ENCODE assay signal across 30 cellular contexts in the genomic region with DNA sequence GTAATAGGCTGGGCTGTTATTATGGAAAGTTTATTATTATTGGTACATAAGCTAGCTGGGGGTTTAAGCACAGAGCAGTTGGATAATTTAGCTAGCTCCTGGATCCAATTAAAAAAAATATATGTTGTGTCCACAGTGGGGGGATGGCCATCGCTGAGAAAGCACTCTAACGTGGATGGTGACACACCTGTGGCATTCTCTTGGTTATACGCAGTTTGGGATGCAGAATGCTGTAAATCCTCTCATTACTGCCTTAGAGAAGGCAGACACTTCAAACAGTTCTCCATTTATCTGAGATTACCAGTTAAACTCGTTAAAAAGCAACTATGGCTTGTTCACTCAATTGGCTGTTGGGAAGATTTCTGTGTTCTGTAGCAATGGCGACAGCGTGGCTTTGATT. TPM values are rescaled to one million over a fixed set of nuclear protein-coding genes. Genes with fewer than 3 reads are reported as not detected.
"Had no signal": no experiment of that assay in that cellular context is flagged by ENCODE, and none has a peak within 500 bp of the region (broad histone marks: within the 10 kb centered on the region; RNA-seq: fewer than 3 reads in every experiment).

No MANE protein-coding gene starts in this region.

- H3K4me3 Mint-ChIP-seq: activated CD4-positive, alpha-beta memory T cell treated with anti-CD3 and anti-CD28 coated beads for 36 hours; activated CD4-positive, alpha-beta T cell treated with anti-CD3 and anti-CD28 coated beads for 36 hours; activated CD4-positive, alpha-beta T cell treated with anti-CD3 and anti-CD28 coated beads, Interleukin-2, amount 10 ng/mL, durations not matched to agents 24 days and 14 days; activated CD8-positive, alpha-beta memory T cell treated with anti-CD3 and anti-CD28 coated beads, Interleukin-2, amount 10 ng/mL, durations not matched to agents 7 days and 5 days; activated CD8-positive, alpha-beta T cell treated with anti-CD3 and anti-CD28 coated beads, Interleukin-2, amount 10 ng/mL, durations not matched to agents 7 days and 5 days; activated naive CD4-positive, alpha-beta T cell treated with anti-CD3 and anti-CD28 coated beads, Interleukin-2, amount 10 ng/mL, durations not matched to agents 7 days and 5 days; activated naive CD8-positive, alpha-beta T cell treated with anti-CD3 and anti-CD28 coated beads, Interleukin-2, amount 10 ng/mL, durations not matched to agents 7 days and 5 days; activated T-cell treated with anti-CD3 and anti-CD28 coated beads, Interleukin-2, amount 50 U/mL, for 72 hours; endodermal cell had no signal

- H3K9me3 Mint-ChIP-seq: activated CD4-positive, alpha-beta memory T cell treated with anti-CD3 and anti-CD28 coated beads for 36 hours; activated CD4-positive, alpha-beta T cell treated with anti-CD3 and anti-CD28 coated beads, Interleukin-2, amount 10 ng/mL, durations not matched to agents 24 days and 14 days; activated naive CD4-positive, alpha-beta T cell treated with anti-CD3 and anti-CD28 coated beads, Interleukin-2, amount 10 ng/mL, durations not matched to agents 7 days and 5 days; activated naive CD4-positive, alpha-beta T cell treated with anti-CD3 and anti-CD28 coated beads, Interleukin-2, amount 50 U/mL, for 72 hours; activated naive CD8-positive, alpha-beta T cell treated with anti-CD3 and anti-CD28 coated beads, Interleukin-2, amount 10 ng/mL, durations not matched to agents 7 days and 5 days; activated T-cell treated with anti-CD3 and anti-CD28 coated beads, Interleukin-2, amount 50 U/mL, for 72 hours; brain; endodermal cell had no signal

- H3K4me1 Mint-ChIP-seq: activated CD4-positive, alpha-beta T cell treated with anti-CD3 and anti-CD28 coated beads for 36 hours; activated CD4-positive, alpha-beta T cell treated with anti-CD3 and anti-CD28 coated beads, Interleukin-2, amount 10 ng/mL, durations not matched to agents 24 days and 14 days; activated CD8-positive, alpha-beta memory T cell treated with anti-CD3 and anti-CD28 coated beads, Interleukin-2, amount 10 ng/mL, durations not matched to agents 7 days and 5 days; activated naive CD4-positive, alpha-beta T cell treated with anti-CD3 and anti-CD28 coated beads, Interleukin-2, amount 10 ng/mL, durations not matched to agents 7 days and 5 days; activated naive CD8-positive, alpha-beta T cell treated with anti-CD3 and anti-CD28 coated beads, Interleukin-2, amount 10 ng/mL, durations not matched to agents 7 days and 5 days had no signal

- H3K27ac ChIP-seq: ascending aorta, breast epithelium, cardiac muscle cell, colonic mucosa, heart left ventricle had no signal

- H3K27ac Mint-ChIP-seq: activated CD4-positive, alpha-beta memory T cell treated with anti-CD3 and anti-CD28 coated beads for 36 hours; activated CD4-positive, alpha-beta T cell treated with anti-CD3 and anti-CD28 coated beads for 36 hours; activated CD4-positive, alpha-beta T cell treated with anti-CD3 and anti-CD28 coated beads, Interleukin-2, amount 10 ng/mL, durations not matched to agents 24 days and 14 days; activated CD8-positive, alpha-beta memory T cell treated with anti-CD3 and anti-CD28 coated beads, Interleukin-2, amount 10 ng/mL, durations not matched to agents 7 days and 5 days; activated CD8-positive, alpha-beta T cell treated with anti-CD3 and anti-CD28 coated beads, Interleukin-2, amount 10 ng/mL, durations not matched to agents 7 days and 5 days; activated naive CD4-positive, alpha-beta T cell treated with anti-CD3 and anti-CD28 coated beads, Interleukin-2, amount 10 ng/mL, durations not matched to agents 7 days and 5 days; activated naive CD4-positive, alpha-beta T cell treated with anti-CD3 and anti-CD28 coated beads, Interleukin-2, amount 50 U/mL, for 72 hours; activated naive CD8-positive, alpha-beta T cell treated with anti-CD3 and anti-CD28 coated beads, Interleukin-2, amount 10 ng/mL, durations not matched to agents 7 days and 5 days; endodermal cell had no signal

- DNase-seq: activated CD4-positive, alpha-beta memory T cell treated with anti-CD3 and anti-CD28 coated beads for 36 hours; activated CD4-positive, alpha-beta T cell treated with anti-CD3 and anti-CD28 coated beads for 36 hours; activated CD4-positive, alpha-beta T cell treated with anti-CD3 and anti-CD28 coated beads, Interleukin-2, amount 10 ng/mL, durations not matched to agents 24 days and 14 days; activated CD4-positive, CD25-positive, alpha-beta regulatory T cell; activated CD4-positive, CD25-positive, alpha-beta regulatory T cell treated with anti-CD3 and anti-CD28 coated beads, Interleukin-2, amount 50 U/mL, for 72 hours; activated CD8-positive, alpha-beta memory T cell treated with anti-CD3 and anti-CD28 coated beads, Interleukin-2, amount 10 ng/mL, durations not matched to agents 7 days and 5 days; activated CD8-positive, alpha-beta memory T cell treated with anti-CD3 and anti-CD28 coated beads, Interleukin-2, amount 50 U/mL, for 4 hours; activated CD8-positive, alpha-beta T cell treated with anti-CD3 and anti-CD28 coated beads, Interleukin-2, amount 10 ng/mL, durations not matched to agents 7 days and 5 days; activated naive CD4-positive, alpha-beta T cell treated with anti-CD3 and anti-CD28 coated beads, Interleukin-2, amount 10 ng/mL, durations not matched to agents 7 days and 5 days; activated naive CD8-positive, alpha-beta T cell treated with anti-CD3 and anti-CD28 coated beads, Interleukin-2, amount 10 ng/mL, durations not matched to agents 7 days and 5 days; activated T-cell treated with anti-CD3 and anti-CD28 coated beads, Interleukin-2, amount 50 U/mL, for 1 hour; activated T-cell treated with anti-CD3 and anti-CD28 coated beads, Interleukin-2, amount 50 U/mL, for 72 hours; central memory CD4-positive, alpha-beta T cell; cerebellar nuclear complex; colonic mucosa; effector memory CD4-positive, alpha-beta T cell; endodermal cell; foreskin fibroblast; heart left ventricle; T-helper 2 cell had no signal

- H3K36me3 Mint-ChIP-seq: activated CD4-positive, alpha-beta memory T cell treated with anti-CD3 and anti-CD28 coated beads for 36 hours; activated CD8-positive, alpha-beta memory T cell treated with anti-CD3 and anti-CD28 coated beads, Interleukin-2, amount 10 ng/mL, durations not matched to agents 7 days and 5 days; activated naive CD4-positive, alpha-beta T cell treated with anti-CD3 and anti-CD28 coated beads, Interleukin-2, amount 10 ng/mL, durations not matched to agents 7 days and 5 days; activated naive CD4-positive, alpha-beta T cell treated with anti-CD3 and anti-CD28 coated beads, Interleukin-2, amount 50 U/mL, for 72 hours; activated naive CD8-positive, alpha-beta T cell treated with anti-CD3 and anti-CD28 coated beads, Interleukin-2, amount 10 ng/mL, durations not matched to agents 7 days and 5 days; brain had no signal

- ATAC-seq: activated CD4-positive, alpha-beta T cell treated with anti-CD3 and anti-CD28 coated beads for 36 hours; activated CD8-positive, alpha-beta memory T cell treated with anti-CD3 and anti-CD28 coated beads, Interleukin-2, amount 10 ng/mL, durations not matched to agents 7 days and 5 days; activated CD8-positive, alpha-beta T cell treated with anti-CD3 and anti-CD28 coated beads, Interleukin-2, amount 10 ng/mL, durations not matched to agents 7 days and 5 days; activated naive CD4-positive, alpha-beta T cell treated with anti-CD3 and anti-CD28 coated beads, Interleukin-2, amount 50 U/mL, for 72 hours; activated T-cell treated with anti-CD3 and anti-CD28 coated beads, Interleukin-2, amount 50 U/mL, for 72 hours; esophagus mucosa; heart left ventricle had no signal

RNA-seq across cellular contexts. Expression of a gene that starts 2.4 kb away (rescaled TPM):
- total RNA-seq: activated CD4-positive, alpha-beta memory T cell treated with anti-CD3 and anti-CD28 coated beads for 36 hours; activated CD4-positive, alpha-beta T cell treated with anti-CD3 and anti-CD28 coated beads for 36 hours; activated CD4-positive, alpha-beta T cell treated with anti-CD3 and anti-CD28 coated beads, Interleukin-2, amount 10 ng/mL, durations not matched to agents 24 days and 14 days; activated CD8-positive, alpha-beta memory T cell treated with anti-CD3 and anti-CD28 coated beads for 36 hours; activated CD8-positive, alpha-beta memory T cell treated with anti-CD3 and anti-CD28 coated beads, Interleukin-2, amount 10 ng/mL, durations not matched to agents 7 days and 5 days; activated CD8-positive, alpha-beta T cell treated with anti-CD3 and anti-CD28 coated beads, Interleukin-2, amount 10 ng/mL, durations not matched to agents 7 days and 5 days; activated naive CD4-positive, alpha-beta T cell treated with anti-CD3 and anti-CD28 coated beads, Interleukin-2, amount 50 U/mL, for 72 hours; activated naive CD8-positive, alpha-beta T cell treated with anti-CD3 and anti-CD28 coated beads, Interleukin-2, amount 10 ng/mL, durations not matched to agents 7 days and 5 days; ascending aorta; dermis microvascular lymphatic vessel endothelial cell; endodermal cell; epithelial cell of proximal tubule; T-helper 1 cell treated with Interleukin-12 subunit alpha and Interleukin-12 subunit beta and Interleukin-4 antibody, amounts not matched to agents 30 ng/mL and 1 ng/mL, for 36 hours had no signal
